ENCODE assay signal across 20 cellular contexts in genomic region chrX:37844622-37845021, GRCh38.
"Had no signal": no experiment of that assay in that cellular context is flagged by ENCODE, and none has a peak within 500 bp of the region (broad histone marks: within the 10 kb centered on the region; RNA-seq: fewer than 3 reads in every experiment).

No MANE protein-coding gene starts in this region.

- H3K4me3 ChIP-seq: gastroesophageal sphincter, heart right ventricle, tibial artery had no signal

- H3K9me3 Mint-ChIP-seq: effector memory CD8-positive, alpha-beta T cell had no signal

- H3K27ac ChIP-seq: gastroesophageal sphincter, heart right ventricle, tibial artery had no signal

- FAIRE-seq: small intestine, urothelium cell line had no signal

- H3K27me3 Mint-ChIP-seq: activated CD8-positive, alpha-beta memory T cell treated with anti-CD3 and anti-CD28 coated beads, Interleukin-2, amount 10 ng/mL, durations not matched to agents 7 days and 5 days; effector memory CD8-positive, alpha-beta T cell; progenitor cell of endocrine pancreas had no signal

- H3K9me3 ChIP-seq: gastroesophageal sphincter, heart right ventricle, tibial artery had no signal

- H3K27me3 ChIP-seq: gastroesophageal sphincter, tibial artery had no signal

- H3K36me3 Mint-ChIP-seq: brain had no signal

- ATAC-seq: activated CD8-positive, alpha-beta memory T cell treated with anti-CD3 and anti-CD28 coated beads, Interleukin-2, amount 10 ng/mL, durations not matched to agents 7 days and 5 days; effector memory CD8-positive, alpha-beta T cell; gastroesophageal sphincter; heart right ventricle; right cardiac atrium had no signal

- DNase-seq: activated CD4-positive, alpha-beta T cell treated with anti-CD3 and anti-CD28 coated beads for 1 hour; activated CD4-positive, alpha-beta T cell treated with anti-CD3 and anti-CD28 coated beads, Interleukin-2, amount 50 U/mL, for 48 hours; activated CD8-positive, alpha-beta memory T cell treated with anti-CD3 and anti-CD28 coated beads, Interleukin-2, amount 10 ng/mL, durations not matched to agents 7 days and 5 days; activated naive CD4-positive, alpha-beta T cell treated with anti-CD3 and anti-CD28 coated beads, Interleukin-2, amount 50 U/mL, for 16 hours; activated T-cell treated with anti-CD3 and anti-CD28 coated beads, Interleukin-2, amount 50 U/mL, for 1 hour; amygdala; dermis blood vessel endothelial cell; effector memory CD8-positive, alpha-beta T cell; heart right ventricle; nephron progenitor cell; occipital lobe; right cardiac atrium; small intestine; stimulated activated CD4-positive, alpha-beta T cell treated with anti-CD3 and anti-CD28 coated beads, Interleukin-4, amount 100 ng/mL, for 24 hours; T-helper 1 cell; tibial artery had no signal

- H3K4me1 Mint-ChIP-seq: brain had no signal

- H3K36me3 ChIP-seq: tibial artery had no signal

- H3K4me3 Mint-ChIP-seq: activated CD8-positive, alpha-beta memory T cell treated with anti-CD3 and anti-CD28 coated beads, Interleukin-2, amount 10 ng/mL, durations not matched to agents 7 days and 5 days; effector memory CD8-positive, alpha-beta T cell; nephron progenitor cell had no signal

- H3K27ac Mint-ChIP-seq: activated CD8-positive, alpha-beta memory T cell treated with anti-CD3 and anti-CD28 coated beads, Interleukin-2, amount 10 ng/mL, durations not matched to agents 7 days and 5 days; brain; nephron progenitor cell; progenitor cell of endocrine pancreas had no signal
